Comparison of ENCODE assay signal across 8 cellular contexts in the genomic region with DNA sequence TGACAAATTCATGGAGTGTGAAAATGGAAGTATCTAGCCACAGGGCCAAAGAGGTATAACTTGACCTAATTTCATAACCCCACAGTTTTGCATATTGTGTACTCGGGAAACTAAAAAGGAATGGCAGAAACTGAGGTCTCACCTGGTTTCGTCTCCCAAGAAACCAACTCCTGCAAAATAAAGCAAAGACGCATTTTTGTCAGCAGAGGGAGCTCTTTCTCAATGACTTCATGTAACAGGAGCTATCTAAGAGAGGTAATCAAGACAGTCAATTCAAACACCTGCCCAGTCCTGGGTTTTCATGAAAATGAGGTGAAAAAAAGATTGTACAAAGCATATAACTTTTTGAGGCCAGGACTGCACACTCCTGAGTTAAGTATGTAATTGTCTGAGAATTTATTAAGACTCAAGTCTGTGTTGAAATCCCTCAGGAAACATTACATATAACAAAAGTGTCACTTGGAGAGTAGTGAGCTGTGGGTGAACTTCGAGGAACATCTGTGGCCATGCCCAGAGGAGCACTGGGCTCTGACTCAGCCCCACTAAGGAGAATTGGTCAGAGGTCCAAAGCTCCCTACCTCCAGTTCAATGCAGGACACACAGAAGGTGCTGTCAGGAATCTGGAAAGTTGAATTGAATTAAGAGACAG. TPM values are rescaled to one million over a fixed set of nuclear protein-coding genes. Genes with fewer than 3 reads are reported as not detected.
DNase-seq lines count a peak whose midpoint lies in the region; ATAC-seq and TF ChIP-seq lines count a peak whose summit lies in the region.

No MANE protein-coding gene starts in this region.

- H4K8ac ChIP-seq in IMR-90 (ENCODE audit: low read depth in 2 of 2, low read length in 2 of 2): no peak overlapping the region

- no peaks in the 10 kb centered on the region for H3K79me1 ChIP-seq in IMR-90 (ENCODE audit: low read depth in 1 of 2, low read length in 2 of 2)

- H3K23ac ChIP-seq in IMR-90 (ENCODE audit: low read depth, low read length): no peak overlapping the region

- H3K9me3 Mint-ChIP-seq in activated CD4-positive, alpha-beta T cell treated with anti-CD3 and anti-CD28 coated beads, Interleukin-2, amount 10 ng/mL, durations not matched to agents 24 days and 14 days: no peaks in the 10 kb centered on the region

- H3K27me3 Mint-ChIP-seq in activated CD4-positive, alpha-beta T cell treated with anti-CD3 and anti-CD28 coated beads, Interleukin-2, amount 10 ng/mL, durations not matched to agents 24 days and 14 days: peaks cover 12% of the 10 kb centered on the region

- no peak overlapping the region for H2AK5ac ChIP-seq in IMR-90 (ENCODE audit: low read depth, low read length)

- H3K14ac ChIP-seq in IMR-90 (replicated peaks; ENCODE audit: low read depth, low read length): no peak overlapping the region

- in situ Hi-C loops in IMR-90 (cut with MboI; ENCODE audit: low sequenced_read_pairs): no loop called here

- H3K27ac ChIP-seq in IMR-90 (ENCODE audit: insufficient read depth, low read length): no peak overlapping the region
- H3K27ac ChIP-seq in OCI-LY7 (ENCODE audit: low read depth, low read length, poor library complexity, severe bottlenecking): no peak overlapping the region
- H3K27ac ChIP-seq in colonic mucosa: no peak overlapping the region

- H2BK20ac ChIP-seq in IMR-90 (ENCODE audit: low read depth, low read length): no peak overlapping the region

- H3K4me3 Mint-ChIP-seq in activated CD4-positive, alpha-beta T cell treated with anti-CD3 and anti-CD28 coated beads, Interleukin-2, amount 10 ng/mL, durations not matched to agents 24 days and 14 days: no peak overlapping the region

- H4K91ac ChIP-seq in IMR-90 (ENCODE audit: insufficient read depth, low read depth, low read length): no peak overlapping the region

- TF ChIP-seq RAD21 in IMR-90 (IDR thresholded peaks at IDR 0.05; ENCODE audit: low read length): peak; percentile 36

- H2BK120ac ChIP-seq in IMR-90 (ENCODE audit: low read depth, low read length): no peak overlapping the region

- no peak overlapping the region for H4K5ac ChIP-seq in IMR-90 (ENCODE audit: low read depth, low read length)

- no peak overlapping the region for H2AK9ac ChIP-seq in IMR-90 (replicated peaks; ENCODE audit: low read depth, low read length, poor library complexity)

- H3K36me3 ChIP-seq in IMR-90 (ENCODE audit: control insufficient read depth, insufficient read depth, low read length) (no peaks in the 10 kb centered on the region), OCI-LY7 (ENCODE audit: insufficient read depth, low read length) (no peaks in the 10 kb centered on the region; the same call in 1 of the 2 replicates), colonic mucosa (no peaks in the 10 kb centered on the region)

- no peak overlapping the region for H3K9ac ChIP-seq in IMR-90 (ENCODE audit: low read depth, low read length)
- H3K9ac ChIP-seq in colonic mucosa (ENCODE audit: low read depth in 2 of 2, low read length in 2 of 2): no peak overlapping the region

- intact Hi-C loops in activated CD4-positive, alpha-beta T cell treated with anti-CD3 and anti-CD28 coated beads, Interleukin-2, amount 10 ng/mL, durations not matched to agents 24 days and 14 days (cut with micrococcal nuclease): no loop called here
- intact Hi-C loops in IMR-90 (cut with micrococcal nuclease): loop anchor here (2.0 to 5.0 kb wide), 2 partner anchors 367 to 544 kb away; no protein-coding TSS in a partner anchor
- intact Hi-C loops in OCI-LY7 (cut with micrococcal nuclease; ENCODE audit: unreplicated experiment): loop anchor here (1.0 to 2.0 kb wide), 5 partner anchors 46 to 368 kb away; no protein-coding TSS in a partner anchor
- intact Hi-C loops in colonic mucosa (cut with DNase I): loop anchor here (10.0 kb wide), 1 partner anchor 544 kb away; a partner anchor contains a TSS

- no peaks in the 10 kb centered on the region for H3K4me1 Mint-ChIP-seq in activated CD4-positive, alpha-beta T cell treated with anti-CD3 and anti-CD28 coated beads, Interleukin-2, amount 10 ng/mL, durations not matched to agents 24 days and 14 days

- H3K27me3 ChIP-seq in IMR-90 (ENCODE audit: control insufficient read depth, insufficient read depth, low read length): no peaks in the 10 kb centered on the region
- no peaks in the 10 kb centered on the region for H3K27me3 ChIP-seq in colonic mucosa

- TF ChIP-seq POLR2A in IMR-90 (IDR thresholded peaks at IDR 0.05; ENCODE audit: low read depth, low read length): no peak

- H3K9me2 ChIP-seq in OCI-LY7 (ENCODE audit: insufficient read depth, low read length): no peaks in the 10 kb centered on the region

- H3K4me1 ChIP-seq in IMR-90 (ENCODE audit: control insufficient read depth, insufficient read depth, low read length) (no peaks in the 10 kb centered on the region), OCI-LY7 (ENCODE audit: insufficient read depth, low read length, poor library complexity, severe bottlenecking) (peaks cover 44% of the 10 kb centered on the region), colonic mucosa (no peaks in the 10 kb centered on the region)

- TF ChIP-seq CTCF in IMR-90 (conservative IDR thresholded peaks at IDR 0.05; ENCODE audit: low read depth, low read length) (peak; percentile 60), OCI-LY7 (conservative IDR thresholded peaks at IDR 0.05; ENCODE audit: low read length) (peak; percentile 97), colonic mucosa (IDR thresholded peaks at IDR 0.05) (peak; percentile 77)

- no peaks in the 10 kb centered on the region for H3K36me3 Mint-ChIP-seq in activated CD4-positive, alpha-beta T cell treated with anti-CD3 and anti-CD28 coated beads, Interleukin-2, amount 10 ng/mL, durations not matched to agents 24 days and 14 days (ENCODE audit: low read depth)

- CTCF ChIA-PET in IMR-90 (lab: Yijun Ruan, JAX) (interaction anchor here (0.6 to 1.6 kb wide), 17 partner anchors 8 to 544 kb away, joined by 3 to 11 read pairs (median 3); no protein-coding TSS in a partner anchor), OCI-LY7 (lab: Charles Lee; ENCODE audit: unreplicated experiment) (interaction anchor here (0.6 to 2.0 kb wide), 9 partner anchors 10 to 368 kb away, joined by 3 to 15 read pairs (median 4); partner anchors contain the start of gene FCRL5)

- BruUV-seq in IMR-90 (replicated peaks; lab: Mats Ljungman, UMichigan): no TSS peak
- no TSS peak for BruUV-seq in OCI-LY7 (replicated peaks; lab: Mats Ljungman, UMichigan)

- H3K4me2 ChIP-seq in IMR-90 (ENCODE audit: low read depth, low read length) (no peak overlapping the region), OCI-LY7 (ENCODE audit: low read length) (peak overlapping the region; percentile 19; the same call in 1 of the 2 replicates)

- H2BK15ac ChIP-seq in IMR-90 (ENCODE audit: low read depth, low read length): no peak overlapping the region

- H3K9me3 ChIP-seq in IMR-90 (ENCODE audit: control insufficient read depth, insufficient read depth, low read length) (no peaks in the 10 kb centered on the region), OCI-LY7 (ENCODE audit: low read length) (no peaks in the 10 kb centered on the region; the same call in 1 of the 2 replicates), colonic mucosa (no peaks in the 10 kb centered on the region)

- H3K4ac ChIP-seq in IMR-90 (ENCODE audit: low read depth, low read length): no peak overlapping the region

- no CpG with 5 or more reads among the region's 4 CpGs for WGBS in IMR-90 (ENCODE audit: extremely low coverage in 2 of 2, insufficient read length in 1 of 2), 2 experiments

- no peak overlapping the region for H2BK5ac ChIP-seq in IMR-90 (ENCODE audit: low read depth, low read length, poor library complexity, severe bottlenecking)

- dilution Hi-C loops in IMR-90 (cut with HindIII; ENCODE audit: low sequenced_read_pairs, unreplicated experiment): no loop called here

- ATAC-seq in IMR-90 (ENCODE audit: low read depth): peak; percentile 71
- no peak for ATAC-seq in HG03432 (IDR thresholded peaks at IDR 0.05; ENCODE audit: unreplicated experiment)
- no peak for ATAC-seq in GM19452 (IDR thresholded peaks at IDR 0.05; ENCODE audit: unreplicated experiment)

- no peak overlapping the region for H3K27ac Mint-ChIP-seq in activated CD4-positive, alpha-beta T cell treated with anti-CD3 and anti-CD28 coated beads, Interleukin-2, amount 10 ng/mL, durations not matched to agents 24 days and 14 days

- no peak overlapping the region for H3K18ac ChIP-seq in IMR-90 (ENCODE audit: low read depth, low read length)

- no peak overlapping the region for H3K56ac ChIP-seq in IMR-90 (ENCODE audit: extremely low read depth, insufficient read depth, low read length)

- no peaks in the 10 kb centered on the region for H3K9me1 ChIP-seq in IMR-90 (ENCODE audit: insufficient read depth, low read length)

- H3K4me3 ChIP-seq in IMR-90 (ENCODE audit: insufficient read depth, low read depth, low read length) (no peak overlapping the region), OCI-LY7 (ENCODE audit: low read depth, low read length, poor library complexity, severe bottlenecking) (no peak overlapping the region), colonic mucosa (no peak overlapping the region)

- H4K20me1 ChIP-seq in IMR-90 (ENCODE audit: insufficient read depth, low read length) (no peaks in the 10 kb centered on the region), OCI-LY7 (ENCODE audit: insufficient read depth, low read length) (no peaks in the 10 kb centered on the region)

- POLR2A ChIA-PET in IMR-90 (lab: Charles Lee; ENCODE audit: unreplicated experiment) (no interaction called here), OCI-LY7 (lab: Charles Lee) (interaction anchor here (0.8 to 1.7 kb wide), 6 partner anchors 8 to 202 kb away, joined by 3 to 9 read pairs (median 3); no protein-coding TSS in a partner anchor)

- DNase-seq in activated CD4-positive, alpha-beta T cell treated with anti-CD3 and anti-CD28 coated beads, Interleukin-2, amount 10 ng/mL, durations not matched to agents 24 days and 14 days: peak; percentile 77
- DNase-seq in activated CD4-positive, alpha-beta T cell treated with anti-CD3 and anti-CD28 coated beads, Interleukin-2, amount 50 U/mL, for 48 hours: no peak
- DNase-seq in IMR-90 (peak; percentile 57), OCI-LY7 (ENCODE audit: low spot score) (peak; percentile 86), colonic mucosa (peak; percentile 49), lung microvascular endothelial cell (ENCODE audit: low read depth in 2 of 2) (peak; percentile 52 to 60)

- no peaks in the 10 kb centered on the region for H3K79me2 ChIP-seq in OCI-LY7 (ENCODE audit: insufficient read depth, low read depth, low read length)

- H2AFZ ChIP-seq in IMR-90 (replicated peaks; ENCODE audit: low read length, poor library complexity) (no peak overlapping the region), OCI-LY7 (ENCODE audit: low read length) (no peak overlapping the region)

RNA-seq across cellular contexts. Expression of gene FCRL4, which starts 17.6 kb away (rescaled TPM):
- total RNA-seq in activated CD4-positive, alpha-beta T cell treated with anti-CD3 and anti-CD28 coated beads, Interleukin-2, amount 10 ng/mL, durations not matched to agents 24 days and 14 days: not detected in 2 replicates
- total RNA-seq in IMR-90 (2012; rRNA removed) (not detected in 2 replicates), OCI-LY7 (2022) (not detected in 2 replicates), colonic mucosa (not detected), lung microvascular endothelial cell (not detected in 2 replicates)
- not detected in 2 replicates for polyA plus RNA-seq in IMR-90 (2012; rRNA removed)
- polyA plus RNA-seq in IMR-90 (2012; cell fraction: cytosol; rRNA removed): not detected in 2 replicates
- not detected in 2 replicates for polyA plus RNA-seq in IMR-90 (2012; cell fraction: nucleus; rRNA removed; ENCODE audit: low replicate concordance)
- total RNA-seq in OCI-LY7 (2014; rRNA removed; shearing (Covaris generic)): not detected in 2 replicates

RNA-seq across cellular contexts. Expression of gene FCRL5, which starts 28.0 kb away (rescaled TPM):
- not detected in 2 replicates for total RNA-seq in activated CD4-positive, alpha-beta T cell treated with anti-CD3 and anti-CD28 coated beads, Interleukin-2, amount 10 ng/mL, durations not matched to agents 24 days and 14 days
- not detected in 2 replicates for total RNA-seq in IMR-90 (2012; rRNA removed)
- polyA plus RNA-seq in IMR-90 (2012; rRNA removed): not detected in 2 replicates
- not detected in 2 replicates for polyA plus RNA-seq in IMR-90 (2012; cell fraction: cytosol; rRNA removed)
- not detected in 2 replicates for polyA plus RNA-seq in IMR-90 (2012; cell fraction: nucleus; rRNA removed; ENCODE audit: low replicate concordance)
- total RNA-seq in OCI-LY7 (2014; rRNA removed; shearing (Covaris generic)): 64.6 and 73.5 TPM in 2 replicates
- 44.8 and 57.4 TPM in 2 replicates for total RNA-seq in OCI-LY7 (2022)
- 1 to 10 TPM in 1 of 2 donors, under 1 TPM in 1; 0.90 to 1.8 TPM for total RNA-seq in colonic mucosa
- total RNA-seq in lung microvascular endothelial cell: not detected in 2 replicates

Comparison
In these comparisons a context has a peak if more than half of its experiments do, and no peak if none do; other contexts are left out.
1. DNase-seq: peak in activated CD4-positive, alpha-beta T cell treated with anti-CD3 and anti-CD28 coated beads, Interleukin-2, amount 10 ng/mL, durations not matched to agents 24 days and 14 days (single experiment), IMR-90 (single experiment), OCI-LY7 (single experiment), colonic mucosa (single experiment) and lung microvascular endothelial cell (2 of 2); none in activated CD4-positive, alpha-beta T cell treated with anti-CD3 and anti-CD28 coated beads, Interleukin-2, amount 50 U/mL, for 48 hours (0 of 2).
2. RNA of gene FCRL5, which starts 28.0 kb away (total RNA-seq): 44.8 to 73.5 TPM in OCI-LY7; 0.90 to 1.8 TPM in colonic mucosa, not detected in activated CD4-positive, alpha-beta T cell treated with anti-CD3 and anti-CD28 coated beads, Interleukin-2, amount 10 ng/mL, durations not matched to agents 24 days and 14 days, not detected in IMR-90 and not detected in lung microvascular endothelial cell; every median in the first group is over 10 times any median in the second.
3. Peak in every context shown above with its lines, with median percentiles within 50 percentile points of each other: CTCF ChIP-seq.